In the genomic region with DNA sequence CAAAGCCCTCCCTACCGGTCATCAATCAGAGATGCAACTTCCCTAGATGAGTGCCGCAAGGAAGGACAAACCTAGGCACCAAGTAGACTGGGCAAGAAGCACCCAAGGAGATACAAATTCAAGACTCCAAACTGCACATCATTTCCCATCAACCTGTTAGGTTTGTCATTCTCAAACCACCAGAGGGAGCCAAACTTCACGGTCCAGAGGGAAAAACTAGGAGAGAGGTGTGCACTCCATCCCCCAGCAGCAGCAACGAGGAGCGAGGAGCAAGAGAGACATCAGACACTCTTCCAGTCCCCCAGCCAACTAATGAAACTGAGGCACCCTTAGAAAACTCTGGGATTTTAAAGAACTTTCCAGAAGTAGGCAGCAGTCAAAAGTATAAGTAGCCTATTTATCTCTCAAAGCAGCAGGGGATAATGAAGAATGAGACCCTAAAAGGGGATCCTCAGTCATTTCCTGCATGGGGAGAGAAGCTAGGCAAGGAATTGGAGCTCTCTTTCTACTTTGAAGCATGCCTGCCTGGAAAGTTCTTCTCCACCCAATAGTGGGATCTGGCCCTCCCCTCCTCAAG, we compare ENCODE assay signal across 8 cellular contexts. TPM values are rescaled to one million over a fixed set of nuclear protein-coding genes. Genes with fewer than 3 reads are reported as not detected.
DNase-seq lines count a peak whose midpoint lies in the region; ATAC-seq and TF ChIP-seq lines count a peak whose summit lies in the region.

No MANE protein-coding gene starts in this region.

- POLR2A ChIA-PET in IMR-90 (lab: Charles Lee; ENCODE audit: unreplicated experiment): no interaction called here

- DNase-seq in NK-92 treated with Interleukin-12 subunit alpha and Interleukin-12 subunit beta, amount 100 ng/mL, for 24 hours (lab: John Stamatoyannopoulos, UW): peak; percentile 2
- DNase-seq in NK-92 (lab: John Stamatoyannopoulos, UW; ENCODE audit: unreplicated experiment): no peak
- DNase-seq in IMR-90: peak; percentile 68
- peak; percentile 44 for DNase-seq in activated T-cell treated with anti-CD3 and anti-CD28 coated beads for 48 hours (ENCODE audit: low read depth)
- peak; percentile 70 for DNase-seq in fibroblast of mammary gland (ENCODE audit: low read depth)
- DNase-seq in neuronal stem cell (ENCODE audit: low spot score): peak; percentile 42
- no peak for DNase-seq in upper lobe of right lung

- intact Hi-C loops in IMR-90 (cut with micrococcal nuclease): loop anchor here (1.0 to 10.0 kb wide), 3 partner anchors 184 to 417 kb away; a partner anchor contains a TSS
- intact Hi-C loops in upper lobe of right lung (cut with DNase I): no loop called here

- H3K4me1 ChIP-seq in IMR-90 (ENCODE audit: control insufficient read depth, insufficient read depth, low read length) (no peaks in the 10 kb centered on the region), OCI-LY3 (ENCODE audit: low read length) (peaks cover 25% of the 10 kb centered on the region), neuronal stem cell (ENCODE audit: control insufficient read depth in 2 of 2, insufficient read depth in 1 of 2, low read depth in 1 of 2, low read length in 2 of 2) (peaks cover 0 to 15% of the 10 kb centered on the region in 2 donors), upper lobe of right lung (no peaks in the 10 kb centered on the region)

- H3K23ac ChIP-seq in IMR-90 (ENCODE audit: low read depth, low read length): no peak overlapping the region
- no peak overlapping the region for H3K23ac ChIP-seq in neuronal stem cell (ENCODE audit: low read depth, low read length, poor library complexity)

- H3K4me2 ChIP-seq in IMR-90 (ENCODE audit: low read depth, low read length) (0 out of 2 replicates have a peak overlapping the region, but pooled peaks have one; percentile 35), OCI-LY3 (ENCODE audit: low read length) (peak overlapping the region; percentile 73), neuronal stem cell (ENCODE audit: insufficient read depth, low read length, poor library complexity, severe bottlenecking) (no peak overlapping the region)

- no peak overlapping the region for H4K91ac ChIP-seq in IMR-90 (ENCODE audit: insufficient read depth, low read depth, low read length)
- no peak overlapping the region for H4K91ac ChIP-seq in neuronal stem cell (ENCODE audit: low read depth, low read length, poor library complexity)

- H2BK20ac ChIP-seq in IMR-90 (ENCODE audit: low read depth, low read length): no peak overlapping the region

- H2BK15ac ChIP-seq in IMR-90 (ENCODE audit: low read depth, low read length): no peak overlapping the region
- no peak overlapping the region for H2BK15ac ChIP-seq in neuronal stem cell (ENCODE audit: low read length)

- no peaks in the 10 kb centered on the region for H3K79me2 ChIP-seq in OCI-LY3 (ENCODE audit: low read length)

- TF ChIP-seq POLR2A in IMR-90 (IDR thresholded peaks at IDR 0.05; ENCODE audit: low read depth, low read length): no peak

- H4K8ac ChIP-seq in IMR-90 (ENCODE audit: low read depth in 2 of 2, low read length in 2 of 2) (no peak overlapping the region), neuronal stem cell (ENCODE audit: low read depth, low read length) (no peak overlapping the region)

- WGBS in IMR-90 (ENCODE audit: extremely low coverage in 2 of 2, insufficient read length in 1 of 2), 2 experiments: no CpG with 5 or more reads among the region's 5 CpGs
- WGBS in neuronal stem cell (ENCODE audit: extremely low coverage in 2 of 2, insufficient read length in 2 of 2, insufficient replicate concordance in 1 of 2), 2 donors: no CpG with 5 or more reads among the region's 5 CpGs

- H3K56ac ChIP-seq in IMR-90 (ENCODE audit: extremely low read depth, insufficient read depth, low read length): no peak overlapping the region

- H4K5ac ChIP-seq in IMR-90 (ENCODE audit: low read depth, low read length): no peak overlapping the region

- H2BK5ac ChIP-seq in IMR-90 (ENCODE audit: low read depth, low read length, poor library complexity, severe bottlenecking) (no peak overlapping the region), neuronal stem cell (ENCODE audit: low read length) (no peak overlapping the region)

- H3K9ac ChIP-seq in IMR-90 (ENCODE audit: low read depth, low read length) (no peak overlapping the region), OCI-LY3 (ENCODE audit: low read length) (no peak overlapping the region), neuronal stem cell (ENCODE audit: low read depth, low read length, poor library complexity) (no peak overlapping the region)

- H3K9me1 ChIP-seq in IMR-90 (ENCODE audit: insufficient read depth, low read length): no peaks in the 10 kb centered on the region

- ATAC-seq in IMR-90 (ENCODE audit: low read depth) (peak; percentile 96), upper lobe of right lung (peak; percentile 91)

- H3K9me3 ChIP-seq in IMR-90 (ENCODE audit: control insufficient read depth, insufficient read depth, low read length) (no peaks in the 10 kb centered on the region), OCI-LY3 (ENCODE audit: insufficient read depth, low read length) (no peaks in the 10 kb centered on the region), neuronal stem cell (replicated peaks in 1 of 2; ENCODE audit: control insufficient read depth in 2 of 2, insufficient read depth in 1 of 2, low read depth in 1 of 2, low read length in 2 of 2) (no peaks in the 10 kb centered on the region), upper lobe of right lung (no peaks in the 10 kb centered on the region)

- CTCF ChIA-PET in IMR-90 (lab: Yijun Ruan, JAX): interaction anchor here (0.5 to 1.4 kb wide), 4 partner anchors 10 to 232 kb away, joined by 3 to 13 read pairs (median 4); no protein-coding TSS in a partner anchor

- no TSS peak for BruUV-seq in IMR-90 (replicated peaks; lab: Mats Ljungman, UMichigan)

- TF ChIP-seq RAD21 in IMR-90 (IDR thresholded peaks at IDR 0.05; ENCODE audit: low read length): peak; percentile 90

- H3K18ac ChIP-seq in IMR-90 (ENCODE audit: low read depth, low read length): no peak overlapping the region
- no peak overlapping the region for H3K18ac ChIP-seq in neuronal stem cell (ENCODE audit: low read length)

- H3K27ac ChIP-seq in IMR-90 (ENCODE audit: insufficient read depth, low read length): no peak overlapping the region
- no peak overlapping the region for H3K27ac ChIP-seq in OCI-LY3 (ENCODE audit: low read length)
- no peak overlapping the region for H3K27ac ChIP-seq in neuronal stem cell (replicated peaks; ENCODE audit: low read length)
- no peak overlapping the region for H3K27ac ChIP-seq in upper lobe of right lung

- no peak overlapping the region for H3K4ac ChIP-seq in IMR-90 (ENCODE audit: low read depth, low read length)
- no peak overlapping the region for H3K4ac ChIP-seq in neuronal stem cell (ENCODE audit: low read length)

- TF ChIP-seq CTCF in IMR-90 (conservative IDR thresholded peaks at IDR 0.05; ENCODE audit: low read depth, low read length) (peak; percentile 82), OCI-LY3 (IDR thresholded peaks at IDR 0.05; ENCODE audit: low read depth, low read length) (peak; percentile 87), fibroblast of mammary gland (conservative IDR thresholded peaks at IDR 0.05; ENCODE audit: control insufficient read depth, insufficient read depth, low read depth, low read length) (peak; percentile 87), upper lobe of right lung (IDR thresholded peaks at IDR 0.05) (peak; percentile 69)

- H3K27me3 ChIP-seq in IMR-90 (ENCODE audit: control insufficient read depth, insufficient read depth, low read length): peaks cover 1% of the 10 kb centered on the region
- no peaks in the 10 kb centered on the region for H3K27me3 ChIP-seq in OCI-LY3 (ENCODE audit: low read depth, low read length)
- no peaks in the 10 kb centered on the region for H3K27me3 ChIP-seq in neuronal stem cell (ENCODE audit: control insufficient read depth in 3 of 3, insufficient read depth in 3 of 3, low read depth in 1 of 3, low read length in 3 of 3)
- no peaks in the 10 kb centered on the region for H3K27me3 ChIP-seq in upper lobe of right lung

- H3K36me3 ChIP-seq in IMR-90 (ENCODE audit: control insufficient read depth, insufficient read depth, low read length) (no peaks in the 10 kb centered on the region), OCI-LY3 (replicated peaks; ENCODE audit: low read depth, low read length) (no peaks in the 10 kb centered on the region), neuronal stem cell (replicated peaks in 1 of 2; ENCODE audit: control insufficient read depth in 2 of 2, insufficient read depth in 2 of 2, low read length in 2 of 2) (no peaks in the 10 kb centered on the region), upper lobe of right lung (no peaks in the 10 kb centered on the region)

- H2AK5ac ChIP-seq in IMR-90 (ENCODE audit: low read depth, low read length): no peak overlapping the region
- no peak overlapping the region for H2AK5ac ChIP-seq in neuronal stem cell (ENCODE audit: low read depth, low read length)

- dilution Hi-C loops in IMR-90 (cut with HindIII; ENCODE audit: low sequenced_read_pairs, unreplicated experiment): no loop called here

- no peak overlapping the region for H2AFZ ChIP-seq in IMR-90 (replicated peaks; ENCODE audit: low read length, poor library complexity)
- peak overlapping the region; percentile 51; the same call in 1 of the 2 replicates for H2AFZ ChIP-seq in OCI-LY3 (ENCODE audit: low read depth, low read length)
- H2AFZ ChIP-seq in neuronal stem cell (ENCODE audit: low read length): peak overlapping the region; percentile 78

- H3K14ac ChIP-seq in IMR-90 (replicated peaks; ENCODE audit: low read depth, low read length): no peak overlapping the region
- H3K14ac ChIP-seq in neuronal stem cell (ENCODE audit: low read length): no peak overlapping the region

- H3K79me1 ChIP-seq in IMR-90 (ENCODE audit: low read depth in 1 of 2, low read length in 2 of 2) (no peaks in the 10 kb centered on the region), neuronal stem cell (ENCODE audit: low read depth, low read length) (no peaks in the 10 kb centered on the region)

- H4K20me1 ChIP-seq in IMR-90 (ENCODE audit: insufficient read depth, low read length) (no peaks in the 10 kb centered on the region), OCI-LY3 (ENCODE audit: insufficient read depth, low read length) (no peaks in the 10 kb centered on the region)

- in situ Hi-C loops in IMR-90 (cut with MboI; ENCODE audit: low sequenced_read_pairs): no loop called here

- no peak overlapping the region for H2BK12ac ChIP-seq in neuronal stem cell (ENCODE audit: low read length)

- H2BK120ac ChIP-seq in IMR-90 (ENCODE audit: low read depth, low read length): no peak overlapping the region
- H2BK120ac ChIP-seq in neuronal stem cell (ENCODE audit: low read depth, low read length): no peak overlapping the region

- H3K4me3 ChIP-seq in IMR-90 (ENCODE audit: insufficient read depth, low read depth, low read length) (no peak overlapping the region), OCI-LY3 (ENCODE audit: low read length) (peak overlapping the region; percentile 48), fibroblast of mammary gland (ENCODE audit: control insufficient read depth, low read depth, low read length) (no peak overlapping the region), neuronal stem cell (ENCODE audit: low read length in 2 of 2) (no peak overlapping the region), upper lobe of right lung (no peak overlapping the region)

- H2AK9ac ChIP-seq in IMR-90 (replicated peaks; ENCODE audit: low read depth, low read length, poor library complexity): no peak overlapping the region

RNA-seq across cellular contexts. Expression of a gene that starts 37.0 kb away (rescaled TPM):
- total RNA-seq in IMR-90 (2012; rRNA removed) (17.6 and 23.1 TPM in 2 replicates), upper lobe of right lung (6.5 TPM)
- polyA plus RNA-seq in IMR-90 (2012; rRNA removed): 5.6 and 7.3 TPM in 2 replicates
- polyA plus RNA-seq in IMR-90 (2012; cell fraction: cytosol; rRNA removed): 2.6 and 3.2 TPM in 2 replicates
- polyA plus RNA-seq in IMR-90 (2012; cell fraction: nucleus; rRNA removed; ENCODE audit: low replicate concordance): 6.3 and 13.5 TPM in 2 replicates
- 2.2 TPM for polyA plus RNA-seq in neuronal stem cell (2013, experiment 1 of 2)
- polyA plus RNA-seq in neuronal stem cell (2013, experiment 2 of 2): 2.2 TPM

RNA-seq across cellular contexts. Expression of a gene that starts 52.2 kb away (rescaled TPM):
- 398 and 587 TPM in 2 replicates for total RNA-seq in IMR-90 (2012; rRNA removed)
- 686 and 765 TPM in 2 replicates for polyA plus RNA-seq in IMR-90 (2012; rRNA removed)
- polyA plus RNA-seq in IMR-90 (2012; cell fraction: cytosol; rRNA removed): 62.7 and 145 TPM in 2 replicates
- 32.5 and 474 TPM in 2 replicates for polyA plus RNA-seq in IMR-90 (2012; cell fraction: nucleus; rRNA removed; ENCODE audit: low replicate concordance)
- 312 TPM for polyA plus RNA-seq in neuronal stem cell (2013, experiment 1 of 2)
- polyA plus RNA-seq in neuronal stem cell (2013, experiment 2 of 2): 308 TPM
- total RNA-seq in upper lobe of right lung: 676 TPM

Comparison
In these comparisons a context has a peak if more than half of its experiments do, and no peak if none do; other contexts are left out.
1. DNase-seq: peak in NK-92 treated with Interleukin-12 subunit alpha and Interleukin-12 subunit beta, amount 100 ng/mL, for 24 hours (single experiment), IMR-90 (single experiment), activated T-cell treated with anti-CD3 and anti-CD28 coated beads for 48 hours (single experiment), fibroblast of mammary gland (single experiment) and neuronal stem cell (single experiment); none in NK-92 (single experiment) and upper lobe of right lung (single experiment).
2. Peak in every context shown above with its lines, with median percentiles within 50 percentile points of each other: CTCF ChIP-seq.